8 cellular contexts compared by ENCODE assay signal in genomic region chr14:49621114-49621881, GRCh38. TPM values are rescaled to one million over a fixed set of nuclear protein-coding genes. Genes with fewer than 3 reads are reported as not detected.
A peak's percentile ranks its signal among the peaks of the same experiment; 100 is the strongest.
DNase-seq lines count a peak whose midpoint lies in the region; ATAC-seq and TF ChIP-seq lines count a peak whose summit lies in the region.

No MANE protein-coding gene starts in this region.

- ATAC-seq in HG02852 (IDR thresholded peaks at IDR 0.05; ENCODE audit: unreplicated experiment) (peak; percentile 30), upper lobe of right lung (peak; percentile 77)
- peak in 1 of 2 donors; percentile 19 for ATAC-seq in activated T-cell treated with anti-CD3 and anti-CD28 coated beads, Interleukin-2, amount 50 U/mL, for 72 hours (replicated peaks in 1 of 2)

- H3K27ac ChIP-seq in upper lobe of right lung, result peak overlapping the region; percentile 93

- H3K27me3 ChIP-seq in upper lobe of right lung, result no peaks in the 10 kb centered on the region

- peaks cover 30% of the 10 kb centered on the region for H3K36me3 ChIP-seq in upper lobe of right lung

- H3K36me3 Mint-ChIP-seq in activated T-cell treated with anti-CD3 and anti-CD28 coated beads, Interleukin-2, amount 50 U/mL, for 72 hours (ENCODE audit: insufficient read depth in 2 of 2), result peaks cover 13 to 36% of the 10 kb centered on the region in 2 donors
- peaks cover 42% of the 10 kb centered on the region for H3K36me3 Mint-ChIP-seq in nephron progenitor cell (ENCODE audit: low read depth)

- no peaks in the 10 kb centered on the region for H3K9me3 ChIP-seq in upper lobe of right lung

- TF ChIP-seq CTCF in fibroblast of pulmonary artery (IDR thresholded peaks at IDR 0.05; ENCODE audit: low read length, missing control alignments) (no peak), nephron progenitor cell (IDR thresholded peaks at IDR 0.05) (no peak), upper lobe of right lung (IDR thresholded peaks at IDR 0.05) (no peak)

- H3K4me1 Mint-ChIP-seq in activated T-cell treated with anti-CD3 and anti-CD28 coated beads, Interleukin-2, amount 50 U/mL, for 72 hours (ENCODE audit: low read depth), result peaks cover 59% of the 10 kb centered on the region
- H3K4me1 Mint-ChIP-seq in nephron progenitor cell, result peaks cover 31% of the 10 kb centered on the region

- peak overlapping the region; percentile 95 for H3K27ac Mint-ChIP-seq in activated T-cell treated with anti-CD3 and anti-CD28 coated beads, Interleukin-2, amount 50 U/mL, for 72 hours
- H3K27ac Mint-ChIP-seq in nephron progenitor cell, result no peak overlapping the region

- peak overlapping the region; percentile 93 for H3K4me3 ChIP-seq in fibroblast of pulmonary artery (replicated peaks; ENCODE audit: low read depth, low read length)
- H3K4me3 ChIP-seq in upper lobe of right lung, result peak overlapping the region; percentile 90

- H3K27me3 Mint-ChIP-seq in activated T-cell treated with anti-CD3 and anti-CD28 coated beads, Interleukin-2, amount 50 U/mL, for 72 hours (ENCODE audit: low read depth), result no peaks in the 10 kb centered on the region
- no peaks in the 10 kb centered on the region for H3K27me3 Mint-ChIP-seq in nephron progenitor cell (ENCODE audit: low read depth, poor library complexity)

- no peaks in the 10 kb centered on the region for H3K9me3 Mint-ChIP-seq in activated T-cell treated with anti-CD3 and anti-CD28 coated beads, Interleukin-2, amount 50 U/mL, for 72 hours
- no peaks in the 10 kb centered on the region for H3K9me3 Mint-ChIP-seq in nephron progenitor cell

- intact Hi-C loops in upper lobe of right lung (cut with DNase I), result no loop called here

- peak; percentile 44 for DNase-seq in activated T-cell treated with anti-CD3 and anti-CD28 coated beads for 24 hours (ENCODE audit: low read depth)
- no peak for DNase-seq in activated T-cell treated with anti-CD3 and anti-CD28 coated beads, Interleukin-2, amount 50 U/mL, for 1 hour
- DNase-seq in NCI-H345 (lab: John Stamatoyannopoulos, UW), result peak; percentile 67
- DNase-seq in activated T-cell treated with anti-CD3 and anti-CD28 coated beads, Interleukin-2, amount 50 U/mL, for 72 hours, result peak; percentile 64 to 69
- DNase-seq in fibroblast of pulmonary artery (ENCODE audit: low read depth), result peak; percentile 61
- peak; percentile 67 for DNase-seq in nephron progenitor cell
- peak; percentile 91 for DNase-seq in upper lobe of right lung

- peak overlapping the region; percentile 96 to 98 for H3K4me3 Mint-ChIP-seq in activated T-cell treated with anti-CD3 and anti-CD28 coated beads, Interleukin-2, amount 50 U/mL, for 72 hours
- H3K4me3 Mint-ChIP-seq in nephron progenitor cell, result peak overlapping the region; percentile 99

- peaks cover 30% of the 10 kb centered on the region for H3K4me1 ChIP-seq in upper lobe of right lung

RNA-seq across cellular contexts. Expression of gene MGAT2, which starts 0.7 kb away (rescaled TPM):
- total RNA-seq in activated T-cell treated with anti-CD3 and anti-CD28 coated beads, Interleukin-2, amount 50 U/mL, for 72 hours, result 10 to 100 TPM; 41.6 to 52.7 TPM
- total RNA-seq in upper lobe of right lung, result 27.1 TPM

RNA-seq across cellular contexts. Expression of gene RPL36AL, which starts 0.9 kb away (rescaled TPM):
- 100 to 1,000 TPM; 217 to 225 TPM for total RNA-seq in activated T-cell treated with anti-CD3 and anti-CD28 coated beads, Interleukin-2, amount 50 U/mL, for 72 hours
- total RNA-seq in upper lobe of right lung, result 157 TPM

RNA-seq across cellular contexts. Expression of gene DNAAF2, which starts 13.7 kb away (rescaled TPM):
- total RNA-seq in activated T-cell treated with anti-CD3 and anti-CD28 coated beads, Interleukin-2, amount 50 U/mL, for 72 hours, result 1 to 10 TPM; 6.0 to 6.6 TPM
- total RNA-seq in upper lobe of right lung, result 5.6 TPM

RNA-seq across cellular contexts. Expression of gene LRR1, which starts 22.6 kb away (rescaled TPM):
- total RNA-seq in activated T-cell treated with anti-CD3 and anti-CD28 coated beads, Interleukin-2, amount 50 U/mL, for 72 hours, result 10 to 100 TPM; 44.1 to 53.1 TPM
- 6.0 TPM for total RNA-seq in upper lobe of right lung

RNA-seq across cellular contexts. Expression of gene RPS29, which starts 35.1 kb away (rescaled TPM):
- 1,000 to 10,000 TPM; 2,081 to 2,628 TPM for total RNA-seq in activated T-cell treated with anti-CD3 and anti-CD28 coated beads, Interleukin-2, amount 50 U/mL, for 72 hours
- total RNA-seq in upper lobe of right lung, result 1,185 TPM
